ENCODE assay signal across 27 cellular contexts in the genomic region with DNA sequence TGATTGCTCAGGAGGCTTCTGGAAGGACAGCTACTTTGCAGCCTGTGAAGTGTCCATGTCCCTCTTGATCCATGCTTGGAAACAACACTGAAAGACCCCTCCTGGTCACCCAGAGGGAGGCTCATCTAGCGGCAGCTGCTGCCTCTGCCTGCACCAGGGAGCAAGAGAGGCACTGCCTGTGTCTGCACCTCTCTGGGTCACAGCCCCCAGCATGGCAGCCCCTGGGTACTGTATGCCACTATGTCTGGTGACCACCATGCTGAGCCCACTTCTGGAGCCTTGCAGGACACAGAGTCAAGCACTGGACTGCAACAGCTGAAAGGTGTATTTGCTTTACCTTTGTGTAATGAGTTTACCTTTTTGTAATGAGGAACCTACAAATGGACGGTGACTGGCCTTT.
"Had no signal": no experiment of that assay in that cellular context is flagged by ENCODE, and none has a peak within 500 bp of the region (broad histone marks: within the 10 kb centered on the region; RNA-seq: fewer than 3 reads in every experiment).

No MANE protein-coding gene starts in this region.

- H3K9me3 ChIP-seq: ovary, psoas muscle, sigmoid colon, suprapubic skin, testis, tibial artery, transverse colon, upper lobe of right lung, uterus had no signal

- H3K9ac ChIP-seq: parathyroid adenoma had no signal

- DNase-seq: naive B cell; naive thymus-derived CD8-positive, alpha-beta T cell; nephron progenitor cell; occipital lobe; ovary; psoas muscle; right cardiac atrium; small intestine; stimulated activated CD4-positive, alpha-beta T cell treated with anti-CD3 and anti-CD28 coated beads, Interleukin-15, amount 100 ng/mL, for 24 hours; stimulated activated CD4-positive, alpha-beta T cell treated with anti-CD3 and anti-CD28 coated beads, Interleukin-2, amount 100 ng/mL, for 24 hours; stimulated activated CD4-positive, alpha-beta T cell treated with anti-CD3 and anti-CD28 coated beads, Interleukin-2, amount 100 ng/mL, for 48 hours; stimulated activated CD4-positive, alpha-beta T cell treated with anti-CD3 and anti-CD28 coated beads, Interleukin-4, amount 100 ng/mL, for 4 hours; stimulated activated CD8-positive, alpha-beta memory T cell treated with anti-CD3 and anti-CD28 coated beads, Interleukin-4, amount 100 ng/mL, for 48 hours; stimulated activated naive CD4-positive, alpha-beta T cell; stimulated activated naive CD8-positive, alpha-beta T cell treated with anti-CD3 and anti-CD28 coated beads, Interleukin-15, amount 100 ng/mL, for 72 hours; stimulated activated naive CD8-positive, alpha-beta T cell treated with anti-CD3 and anti-CD28 coated beads, Interleukin-15, Interleukin-2, amounts not matched to agents 100 U/mL and 50 U/mL, for 24 hours; substantia nigra; testis; tibial artery; transverse colon; upper lobe of right lung; uterus had no signal

- ATAC-seq: naive thymus-derived CD8-positive, alpha-beta T cell; natural killer cell treated with Interleukin-12 subunit alpha and Interleukin-12 subunit beta and Interleukin-15 and Interleukin-18, amount 100 ng/mL, for 72 hours; psoas muscle; right cardiac atrium; stimulated activated memory B cell treated with anti-CD40 and anti-IgM and Interleukin-4, amounts not matched to agents 10 μg/mL and 1 μg/mL and 100 μg/mL, for 72 hours; stimulated activated naive CD8-positive, alpha-beta T cell treated with anti-CD3 and anti-CD28 coated beads, Interleukin-15, amount 100 ng/mL, for 72 hours; stimulated activated naive CD8-positive, alpha-beta T cell treated with anti-CD3 and anti-CD28 coated beads, Interleukin-15, Interleukin-2, amounts not matched to agents 100 U/mL and 50 U/mL, for 24 hours; upper lobe of right lung had no signal

- H3K4me3 ChIP-seq: ovary, psoas muscle, sigmoid colon, suprapubic skin, testis, tibial artery, transverse colon, upper lobe of right lung, uterus had no signal

- H3K27me3 ChIP-seq: ovary, sigmoid colon, suprapubic skin, testis, tibial artery, transverse colon, upper lobe of right lung, uterus had no signal

- H2AFZ ChIP-seq: parathyroid adenoma had no signal

- H3K79me2 ChIP-seq: parathyroid adenoma had no signal

- H3K4me1 ChIP-seq: parathyroid adenoma, psoas muscle, suprapubic skin, testis, tibial artery, transverse colon, upper lobe of right lung, uterus had no signal

- H3K27ac ChIP-seq: ovary, parathyroid adenoma, psoas muscle, sigmoid colon, suprapubic skin, testis, tibial artery, transverse colon, upper lobe of right lung, uterus had no signal

- H3K36me3 ChIP-seq: ovary, sigmoid colon, suprapubic skin, tibial artery, transverse colon, upper lobe of right lung, uterus had no signal
